1 cellular context compared by ENCODE assay signal in genomic region chr4:6641971-6642320, GRCh38.
TF ChIP-seq lines count a peak whose summit lies in the region.

No MANE protein-coding gene starts in this region.

TF ChIP-seq in SK-N-SH, 30 proteins besides CTCF, POLR2A, EP300 and RAD21 (continued from another document):
- TF ChIP-seq REST (IDR thresholded peaks at IDR 0.05; ENCODE audit: low read depth, low read length) = peak; percentile 81
- TF ChIP-seq, protein P1, sequence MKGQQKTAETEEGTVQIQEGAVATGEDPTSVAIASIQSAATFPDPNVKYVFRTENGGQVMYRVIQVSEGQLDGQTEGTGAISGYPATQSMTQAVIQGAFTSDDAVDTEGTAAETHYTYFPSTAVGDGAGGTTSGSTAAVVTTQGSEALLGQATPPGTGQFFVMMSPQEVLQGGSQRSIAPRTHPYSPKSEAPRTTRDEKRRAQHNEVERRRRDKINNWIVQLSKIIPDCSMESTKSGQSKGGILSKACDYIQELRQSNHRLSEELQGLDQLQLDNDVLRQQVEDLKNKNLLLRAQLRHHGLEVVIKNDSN (IDR thresholded peaks at IDR 0.05; ENCODE audit: borderline replicate concordance, low read depth) = no peak
TF ChIP-seq in SK-N-SH: peak in this region for 1.
